In the genomic region with DNA sequence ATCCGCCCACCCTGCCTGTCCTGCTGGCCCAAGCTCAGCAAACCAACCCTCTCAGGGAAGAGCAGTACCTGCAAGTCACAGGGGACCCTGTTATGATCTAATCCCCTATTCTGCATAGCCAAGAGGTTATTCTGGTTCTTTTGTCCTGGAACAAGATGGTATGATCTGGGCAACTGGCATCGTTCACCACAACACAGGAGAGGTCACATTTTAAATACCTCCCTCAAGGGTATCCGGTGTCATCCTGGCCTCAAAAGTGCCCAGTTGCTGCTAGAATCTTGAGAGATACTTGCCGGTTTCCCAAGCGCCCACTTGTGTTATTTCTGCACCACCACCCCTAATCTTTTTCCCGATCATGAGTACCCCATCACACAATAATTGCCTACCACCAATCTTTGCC, we compare ENCODE assay signal across 16 cellular contexts.
"Had no signal": no experiment of that assay in that cellular context is flagged by ENCODE, and none has a peak within 500 bp of the region (broad histone marks: within the 10 kb centered on the region; RNA-seq: fewer than 3 reads in every experiment).

No MANE protein-coding gene starts in this region.

- H3K9ac ChIP-seq: KMS-11, SK-N-SH had no signal

- ATAC-seq: HepG2 had no signal

- H3K27ac ChIP-seq: KMS-11, RWPE1 had no signal

- H3K9me3 ChIP-seq: SK-N-SH had no signal

- H3K4me2 ChIP-seq: KMS-11, SK-N-SH had no signal

- DNase-seq: IMR-90, Kasumi-1, MM.1S, NCI-H1092 treated with DMSO at 0.1 percent for 48 hours, NCI-H1436 treated with DMSO at 0.1 percent for 48 hours, NCI-H1694, NCI-H1930, NCI-H2081, NCI-H2107, NCI-H2227 treated with DMSO at 0.1 percent for 48 hours, NCI-H774, SHP77, SK-N-SH had no signal
